Comparison of ENCODE assay signal across 16 cellular contexts in the genomic region with DNA sequence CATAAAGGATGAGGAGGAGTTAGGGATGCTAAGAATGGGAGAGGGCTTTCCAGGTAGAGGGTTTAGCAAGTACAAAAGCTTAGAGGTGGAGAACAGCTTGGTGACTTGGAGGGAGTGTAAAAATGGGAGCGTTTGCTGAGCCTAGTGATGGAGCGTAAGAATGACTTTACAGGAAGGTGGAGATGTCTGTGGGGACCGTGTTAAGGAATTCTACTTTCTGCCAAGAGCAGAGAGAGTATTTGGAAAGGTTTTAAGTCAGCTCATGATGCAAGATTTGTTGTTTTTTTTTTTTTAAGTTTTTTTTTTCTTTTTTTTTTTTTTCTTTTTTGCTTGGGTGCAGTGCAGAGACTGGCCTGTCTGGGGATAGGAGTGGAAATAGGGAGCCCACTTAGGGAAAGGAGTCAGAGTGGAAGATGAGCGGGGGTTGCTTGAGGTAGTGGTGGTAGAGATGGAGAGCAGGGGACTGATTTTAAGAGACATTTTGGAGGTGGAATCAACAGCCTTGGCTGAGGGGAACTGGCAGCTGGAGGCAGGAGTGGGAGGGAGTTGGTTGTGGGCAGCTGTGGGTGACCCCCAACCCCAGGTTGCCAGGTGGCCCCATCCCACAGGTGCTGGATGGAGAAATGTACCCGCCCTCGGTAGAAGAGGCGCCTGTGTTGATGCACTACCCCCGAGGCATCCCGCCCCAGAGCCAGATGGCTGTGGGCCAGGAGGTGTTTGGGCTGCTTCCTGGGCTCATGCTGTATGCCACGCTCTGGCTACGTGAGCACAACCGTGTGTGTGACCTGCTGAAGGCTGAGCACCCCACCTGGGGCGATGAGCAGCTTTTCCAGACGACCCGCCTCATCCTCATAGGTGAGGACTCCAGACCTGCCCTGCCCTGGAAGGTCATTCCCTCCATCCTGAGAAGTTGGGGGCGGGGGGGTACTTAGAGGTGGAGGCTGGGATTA. TPM values are rescaled to one million over a fixed set of nuclear protein-coding genes. Genes with fewer than 3 reads are reported as not detected.
A peak's percentile ranks its signal among the peaks of the same experiment; 100 is the strongest.
DNase-seq lines count a peak whose midpoint lies in the region; ATAC-seq and TF ChIP-seq lines count a peak whose summit lies in the region.
"Had no signal": no experiment of that assay in that cellular context is flagged by ENCODE, and none has a peak within 500 bp of the region (broad histone marks: within the 10 kb centered on the region; RNA-seq: fewer than 3 reads in every experiment).

No MANE protein-coding gene starts in this region.

- ATAC-seq in activated CD8-positive, alpha-beta memory T cell treated with anti-CD3 and anti-CD28 coated beads, Interleukin-2, amount 10 ng/mL, durations not matched to agents 7 days and 5 days = no peak
- ATAC-seq in RWPE2 (ENCODE audit: low read depth) = peak; percentile 72

- peak; percentile 35 for DNase-seq in activated CD8-positive, alpha-beta memory T cell treated with anti-CD3 and anti-CD28 coated beads for 24 hours
- DNase-seq in activated CD8-positive, alpha-beta memory T cell treated with anti-CD3 and anti-CD28 coated beads, Interleukin-2, amount 10 ng/mL, durations not matched to agents 7 days and 5 days = no peak
- DNase-seq in RWPE2 (ENCODE audit: low spot score) (peak; percentile 76), fibroblast of pulmonary artery (ENCODE audit: low read depth) (peak; percentile 86), skeletal muscle cell (ENCODE audit: low read depth) (peak; percentile 56), NOMO-1 (lab: John Stamatoyannopoulos, UW; ENCODE audit: unreplicated experiment in 2 of 2) (no peak), T-helper 1 cell (no peak)
- no peak for DNase-seq in activated CD4-positive, alpha-beta T cell treated with anti-CD3 and anti-CD28 coated beads, Interleukin-2, amount 10 ng/mL, durations not matched to agents 7 days and 5 days
- DNase-seq: hippocampal formation, NCI-H1417, NCI-H526 treated with DMSO at 0.1 percent for 48 hours, nucleus accumbens, SJCRH30 had no signal

- no peaks in the 10 kb centered on the region for H3K27me3 ChIP-seq in RWPE2 (ENCODE audit: insufficient read depth, poor library complexity, severe bottlenecking)
- H3K27me3 ChIP-seq: SJCRH30 had no signal

- POLR2A ChIA-PET in activated CD4-positive, alpha-beta T cell treated with anti-CD3 and anti-CD28 coated beads, Interleukin-2, amount 10 ng/mL, durations not matched to agents 7 days and 5 days (lab: Charles Lee) = no interaction called here

- H3K4me1 ChIP-seq in RWPE2 (ENCODE audit: insufficient read depth, poor library complexity, severe bottlenecking) = peaks cover 18% of the 10 kb centered on the region

- H3K4me1 Mint-ChIP-seq in activated CD8-positive, alpha-beta memory T cell treated with anti-CD3 and anti-CD28 coated beads, Interleukin-2, amount 10 ng/mL, durations not matched to agents 7 days and 5 days = no peaks in the 10 kb centered on the region
- no peaks in the 10 kb centered on the region for H3K4me1 Mint-ChIP-seq in activated CD4-positive, alpha-beta T cell treated with anti-CD3 and anti-CD28 coated beads, Interleukin-2, amount 10 ng/mL, durations not matched to agents 7 days and 5 days

- no peaks in the 10 kb centered on the region for H3K36me3 Mint-ChIP-seq in activated CD8-positive, alpha-beta memory T cell treated with anti-CD3 and anti-CD28 coated beads, Interleukin-2, amount 10 ng/mL, durations not matched to agents 7 days and 5 days
- H3K36me3 Mint-ChIP-seq in activated CD4-positive, alpha-beta T cell treated with anti-CD3 and anti-CD28 coated beads, Interleukin-2, amount 10 ng/mL, durations not matched to agents 7 days and 5 days (ENCODE audit: low read depth) = no peaks in the 10 kb centered on the region

- no peak overlapping the region for H3K4me3 Mint-ChIP-seq in activated CD8-positive, alpha-beta memory T cell treated with anti-CD3 and anti-CD28 coated beads, Interleukin-2, amount 10 ng/mL, durations not matched to agents 7 days and 5 days
- H3K4me3 Mint-ChIP-seq in activated CD4-positive, alpha-beta T cell treated with anti-CD3 and anti-CD28 coated beads, Interleukin-2, amount 10 ng/mL, durations not matched to agents 7 days and 5 days = no peak overlapping the region
- H3K4me3 Mint-ChIP-seq: activated naive CD8-positive, alpha-beta T cell treated with anti-CD3 and anti-CD28 coated beads, Interleukin-2, amount 50 U/mL, for 24 hours; B cell had no signal

- H3K36me3 ChIP-seq in RWPE2 (ENCODE audit: low read depth) = peaks cover 13% of the 10 kb centered on the region; the same call in 1 of the 2 replicates
- H3K36me3 ChIP-seq: SJCRH30 had no signal

- no peaks in the 10 kb centered on the region for H3K9me3 ChIP-seq in RWPE2 (ENCODE audit: severe bottlenecking)

- peaks cover 6% of the 10 kb centered on the region for H3K9me3 Mint-ChIP-seq in activated CD8-positive, alpha-beta memory T cell treated with anti-CD3 and anti-CD28 coated beads, Interleukin-2, amount 10 ng/mL, durations not matched to agents 7 days and 5 days (ENCODE audit: low read depth)
- peaks cover 4% of the 10 kb centered on the region for H3K9me3 Mint-ChIP-seq in activated CD4-positive, alpha-beta T cell treated with anti-CD3 and anti-CD28 coated beads, Interleukin-2, amount 10 ng/mL, durations not matched to agents 7 days and 5 days
- H3K9me3 Mint-ChIP-seq: activated naive CD8-positive, alpha-beta T cell treated with anti-CD3 and anti-CD28 coated beads, Interleukin-2, amount 50 U/mL, for 24 hours had no signal

- TF ChIP-seq CTCF in RWPE2 (IDR thresholded peaks at IDR 0.05; ENCODE audit: poor library complexity, severe bottlenecking) (no peak), fibroblast of pulmonary artery (IDR thresholded peaks at IDR 0.05; ENCODE audit: low read length, missing control alignments) (no peak)

- peak overlapping the region; percentile 79 for H3K27ac ChIP-seq in RWPE2 (ENCODE audit: poor library complexity, severe bottlenecking)
- H3K27ac ChIP-seq: SJCRH30 had no signal

- CTCF ChIA-PET in activated CD8-positive, alpha-beta memory T cell treated with anti-CD3 and anti-CD28 coated beads, Interleukin-2, amount 10 ng/mL, durations not matched to agents 7 days and 5 days (lab: Charles Lee) = no interaction called here
- CTCF ChIA-PET in activated CD4-positive, alpha-beta T cell treated with anti-CD3 and anti-CD28 coated beads, Interleukin-2, amount 10 ng/mL, durations not matched to agents 7 days and 5 days (lab: Charles Lee) = interaction anchor here (0.6 to 0.9 kb wide), 2 partner anchors 141 to 250 kb away, joined by 3 to 4 read pairs; no protein-coding TSS in a partner anchor

- H3K27me3 Mint-ChIP-seq in activated CD8-positive, alpha-beta memory T cell treated with anti-CD3 and anti-CD28 coated beads, Interleukin-2, amount 10 ng/mL, durations not matched to agents 7 days and 5 days = peaks cover 4% of the 10 kb centered on the region
- H3K27me3 Mint-ChIP-seq in activated CD4-positive, alpha-beta T cell treated with anti-CD3 and anti-CD28 coated beads, Interleukin-2, amount 10 ng/mL, durations not matched to agents 7 days and 5 days = no peaks in the 10 kb centered on the region
- H3K27me3 Mint-ChIP-seq: B cell had no signal

- no peak overlapping the region for H3K4me3 ChIP-seq in RWPE2 (ENCODE audit: severe bottlenecking)
- H3K4me3 ChIP-seq in fibroblast of pulmonary artery (replicated peaks; ENCODE audit: low read depth, low read length) = no peak overlapping the region
- H3K4me3 ChIP-seq in skeletal muscle cell (ENCODE audit: low read depth, low read length) = no peak overlapping the region
- H3K4me3 ChIP-seq: lung, SJCRH30 had no signal

- no peak overlapping the region for H3K27ac Mint-ChIP-seq in activated CD8-positive, alpha-beta memory T cell treated with anti-CD3 and anti-CD28 coated beads, Interleukin-2, amount 10 ng/mL, durations not matched to agents 7 days and 5 days
- H3K27ac Mint-ChIP-seq in activated CD4-positive, alpha-beta T cell treated with anti-CD3 and anti-CD28 coated beads, Interleukin-2, amount 10 ng/mL, durations not matched to agents 7 days and 5 days = no peak overlapping the region
- H3K27ac Mint-ChIP-seq: activated naive CD8-positive, alpha-beta T cell treated with anti-CD3 and anti-CD28 coated beads, Interleukin-2, amount 50 U/mL, for 24 hours; B cell had no signal

RNA-seq across cellular contexts. Expression of a gene that starts 12.4 kb away (rescaled TPM):
- 1 to 10 TPM in 1 of 2 experiments, under 1 TPM in 1; 0.35 to 1.0 TPM for total RNA-seq in activated CD8-positive, alpha-beta memory T cell treated with anti-CD3 and anti-CD28 coated beads, Interleukin-2, amount 10 ng/mL, durations not matched to agents 7 days and 5 days
- not detected for total RNA-seq in activated CD4-positive, alpha-beta T cell treated with anti-CD3 and anti-CD28 coated beads, Interleukin-2, amount 10 ng/mL, durations not matched to agents 7 days and 5 days

Comparison
In these comparisons a context has a peak if more than half of its experiments do, and no peak if none do; other contexts are left out.
1. DNase-seq: peak in activated CD8-positive, alpha-beta memory T cell treated with anti-CD3 and anti-CD28 coated beads for 24 hours (single experiment), RWPE2 (single experiment), fibroblast of pulmonary artery (single experiment) and skeletal muscle cell (single experiment); none in activated CD8-positive, alpha-beta memory T cell treated with anti-CD3 and anti-CD28 coated beads, Interleukin-2, amount 10 ng/mL, durations not matched to agents 7 days and 5 days (single experiment), activated CD4-positive, alpha-beta T cell treated with anti-CD3 and anti-CD28 coated beads, Interleukin-2, amount 10 ng/mL, durations not matched to agents 7 days and 5 days (single experiment), NOMO-1 (0 of 2) and T-helper 1 cell (0 of 5).